ENCODE assay signal across 1 cellular context in genomic region chr9:35488019-35488418, GRCh38.
TF ChIP-seq lines count a peak whose summit lies in the region.

No MANE protein-coding gene starts in this region.

TF ChIP-seq in WTC11, 78 proteins besides CTCF, POLR2A, EP300 and RAD21 (continued from another document):
- TF ChIP-seq IRF1 (CRISPR knock-in tag; IDR thresholded peaks at IDR 0.05): no peak
- TF ChIP-seq ESRRA (CRISPR knock-in tag; IDR thresholded peaks at IDR 0.05; ENCODE audit: borderline replicate concordance): no peak
- no peak for TF ChIP-seq SMAD3 (CRISPR knock-in tag; IDR thresholded peaks at IDR 0.05; ENCODE audit: borderline replicate concordance)
- no peak for TF ChIP-seq ZNF423 (CRISPR knock-in tag; IDR thresholded peaks at IDR 0.05)
- no peak for TF ChIP-seq GTF2I (CRISPR knock-in tag; conservative IDR thresholded peaks at IDR 0.05)
- no peak for TF ChIP-seq ZNF671 (CRISPR knock-in tag; IDR thresholded peaks at IDR 0.05)
- TF ChIP-seq ZBTB43 (CRISPR knock-in tag; IDR thresholded peaks at IDR 0.05): no peak
- TF ChIP-seq ATF6 (CRISPR knock-in tag; IDR thresholded peaks at IDR 0.05): no peak
- TF ChIP-seq ATF2 (CRISPR knock-in tag; IDR thresholded peaks at IDR 0.05; ENCODE audit: borderline replicate concordance, low read depth): no peak
- TF ChIP-seq CREB1 (CRISPR knock-in tag; IDR thresholded peaks at IDR 0.05): no peak
- no peak for TF ChIP-seq PREB (CRISPR knock-in tag; IDR thresholded peaks at IDR 0.05; ENCODE audit: borderline replicate concordance)
- TF ChIP-seq ZNF425 (CRISPR knock-in tag; conservative IDR thresholded peaks at IDR 0.05): no peak
- no peak for TF ChIP-seq AFF4 (CRISPR knock-in tag; IDR thresholded peaks at IDR 0.05; ENCODE audit: borderline replicate concordance)
- no peak for TF ChIP-seq FOXK1 (CRISPR knock-in tag; IDR thresholded peaks at IDR 0.05)
- TF ChIP-seq FOXJ3 (CRISPR knock-in tag; IDR thresholded peaks at IDR 0.05; ENCODE audit: borderline replicate concordance): no peak
- TF ChIP-seq ZNF396 (CRISPR knock-in tag; IDR thresholded peaks at IDR 0.05; ENCODE audit: borderline replicate concordance): no peak
- no peak for TF ChIP-seq SP1 (CRISPR knock-in tag; conservative IDR thresholded peaks at IDR 0.05)
